ENCODE assay signal across 34 cellular contexts in the genomic region with DNA sequence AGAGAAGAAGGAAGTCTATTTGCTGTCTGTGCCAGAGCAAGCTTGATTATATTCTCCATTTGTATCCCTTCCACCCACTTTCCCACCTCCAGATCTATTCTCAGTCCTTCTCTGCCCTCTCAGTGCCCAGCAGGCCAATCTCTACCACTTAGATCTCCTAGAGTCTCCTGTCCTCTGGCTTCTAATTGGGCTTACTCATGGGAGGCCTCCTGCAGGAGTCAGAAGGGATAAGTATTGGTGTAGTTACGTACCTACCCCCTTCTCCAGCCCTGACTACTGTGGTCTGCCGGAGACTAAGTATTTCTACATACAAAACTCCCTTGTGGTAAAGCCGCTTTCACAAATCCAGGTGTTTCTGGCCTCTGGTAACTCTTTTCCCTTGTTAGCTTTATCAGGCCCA.
"Had no signal": no experiment of that assay in that cellular context is flagged by ENCODE, and none has a peak within 500 bp of the region (broad histone marks: within the 10 kb centered on the region; RNA-seq: fewer than 3 reads in every experiment).

No MANE protein-coding gene starts in this region.

- H3K9me3 ChIP-seq: SJCRH30 had no signal

- H3K4me3 ChIP-seq: PC-9, SJCRH30, SK-N-MC had no signal

- H3K4me2 ChIP-seq: PC-9 had no signal

- H2AFZ ChIP-seq: PC-9 had no signal

- H3K27me3 ChIP-seq: SJCRH30 had no signal

- ATAC-seq: Panc1, Right ventricle myocardium inferior, SK-N-SH treated with all-trans-retinoic acid at 6 μM for 48 hours, T-cell had no signal

- FAIRE-seq: RCC 7860 had no signal

- DNase-seq: Karpas-422, MM.1S, NCI-H1048, NCI-H1092 treated with DMSO at 0.1 percent for 48 hours, NCI-H1105 treated with DMSO at 0.1 percent for 48 hours, NCI-H1417, NCI-H1436, NCI-H146, NCI-H1694, NCI-H187, NCI-H1930, NCI-H2029 treated with DMSO at 0.1 percent for 48 hours, NCI-H2081 treated with DMSO at 0.1 percent for 48 hours, NCI-H2107, NCI-H2171, NCI-H226, NCI-H446 treated with DMSO at 0.1 percent for 48 hours, NCI-H510A, NCI-H524, NCI-H526, NCI-H69, NCI-H748 treated with DMSO at 0.1 percent for 48 hours, NCI-H82, PC-9, SHP77, SIG-M5, SJCRH30, T-cell had no signal

- H3K36me3 ChIP-seq: SJCRH30 had no signal

- H3K27ac ChIP-seq: PC-9, RWPE1, SJCRH30, SK-N-MC had no signal

- H3K4me1 ChIP-seq: SJCRH30 had no signal
